In the genomic region with DNA sequence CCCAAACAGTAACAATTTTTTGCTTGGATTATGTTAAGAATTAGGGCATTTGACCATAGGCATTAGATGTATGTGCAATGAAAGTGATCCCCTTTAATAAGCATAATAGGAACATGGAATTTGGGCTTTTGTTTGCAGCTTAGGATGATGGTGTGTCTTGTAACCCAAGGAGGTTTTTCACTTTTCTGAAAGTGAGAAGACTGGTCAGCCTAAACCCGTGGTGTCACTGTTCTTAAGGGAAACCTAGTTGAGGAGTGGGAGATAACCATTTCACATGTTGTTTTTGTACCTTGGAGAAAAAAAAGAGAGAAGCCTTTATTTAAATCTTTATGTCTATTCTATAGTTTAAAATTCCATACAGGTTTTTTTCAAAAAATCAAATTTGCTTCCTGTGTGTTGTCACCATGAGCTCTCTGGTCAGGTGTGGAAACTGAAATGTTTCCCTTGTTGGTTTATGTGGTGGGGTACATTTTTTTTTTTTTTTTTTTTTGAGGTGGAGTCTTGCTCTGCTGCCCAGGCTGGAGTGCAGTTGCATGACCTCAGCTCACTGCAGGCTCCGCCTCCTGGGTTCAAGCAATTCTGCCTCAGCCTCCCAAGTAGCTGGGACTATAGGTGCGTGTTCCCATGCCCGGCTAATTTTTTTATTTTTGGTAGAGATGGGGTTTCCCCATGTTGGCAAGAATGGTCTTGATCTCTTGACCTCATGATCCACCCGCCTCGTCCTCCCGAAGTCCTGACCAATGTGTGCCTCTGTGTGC, we compare ENCODE assay signal across 12 cellular contexts. TPM values are rescaled to one million over a fixed set of nuclear protein-coding genes. Genes with fewer than 3 reads are reported as not detected.
DNase-seq lines count a peak whose midpoint lies in the region; ATAC-seq, FAIRE-seq and TF ChIP-seq lines count a peak whose summit lies in the region.
"Had no signal": no experiment of that assay in that cellular context is flagged by ENCODE, and none has a peak within 500 bp of the region (broad histone marks: within the 10 kb centered on the region; RNA-seq: fewer than 3 reads in every experiment).

No MANE protein-coding gene starts in this region.

- ATAC-seq in GM18867 (IDR thresholded peaks at IDR 0.05; ENCODE audit: unreplicated experiment) (peak; percentile 67), GM21576 (IDR thresholded peaks at IDR 0.05; ENCODE audit: unreplicated experiment) (peak; percentile 61), HG03521 (IDR thresholded peaks at IDR 0.05; ENCODE audit: unreplicated experiment) (peak; percentile 65)

- no peaks in the 10 kb centered on the region for H3K4me1 ChIP-seq in kidney (ENCODE audit: control insufficient read depth in 1 of 2, insufficient read depth in 1 of 2, low read depth in 1 of 2, low read length in 2 of 2)
- H3K4me1 ChIP-seq: uterus had no signal

- no peak for TF ChIP-seq CTCF in kidney (IDR thresholded peaks at IDR 0.05; ENCODE audit: borderline replicate concordance, extremely low read depth, insufficient read depth)

- FAIRE-seq in kidney (lab: Jason Lieb, UNC) = no peak

- no peak overlapping the region for H3K9ac ChIP-seq in kidney (ENCODE audit: low read length in 2 of 2)

- peak; percentile 45 for DNase-seq in kidney
- no peak for DNase-seq in pons (ENCODE audit: low spot score)
- DNase-seq in SHP77 treated with DMSO at 0.1 percent for 48 hours (lab: John Stamatoyannopoulos, UW) = no peak
- no peak for DNase-seq in NCI-H510A (lab: John Stamatoyannopoulos, UW)
- no peak for DNase-seq in activated CD4-positive, alpha-beta T cell treated with anti-CD3 and anti-CD28 coated beads, Interleukin-2, amount 50 U/mL, for 1 hour
- DNase-seq: DMS79 treated with DMSO at 0.1 percent for 48 hours; H7; stimulated activated CD4-positive, alpha-beta T cell treated with anti-CD3 and anti-CD28 coated beads, Interleukin-4, amount 100 ng/mL, for 1 hour; uterus had no signal

- H3K9me3 ChIP-seq in kidney (ENCODE audit: control insufficient read depth in 1 of 2, low read length in 2 of 2) = no peaks in the 10 kb centered on the region
- H3K9me3 ChIP-seq: uterus had no signal

- intact Hi-C loops in kidney (cut with DNase I) = no loop called here

- H3K4me3 ChIP-seq in kidney (ENCODE audit: low read length in 2 of 2) = no peak overlapping the region
- H3K4me3 ChIP-seq: uterus had no signal

- no peak overlapping the region for H3K27ac ChIP-seq in kidney (ENCODE audit: low read depth in 2 of 2, low read length in 2 of 2)
- H3K27ac ChIP-seq: uterus had no signal

- H3K36me3 ChIP-seq in kidney (ENCODE audit: control insufficient read depth in 1 of 2, insufficient read depth in 2 of 2, low read length in 2 of 2) = no peaks in the 10 kb centered on the region
- H3K36me3 ChIP-seq: uterus had no signal

RNA-seq across cellular contexts. Expression of a gene that starts 7.7 kb away (rescaled TPM):
- total RNA-seq in kidney = 35.0 TPM
- polyA plus RNA-seq in kidney (ENCODE audit: insufficient read depth, low read depth, low replicate concordance) = 37.8 TPM

RNA-seq across cellular contexts. Expression of a gene that starts 28.9 kb away (rescaled TPM):
- total RNA-seq in kidney = 14.3 TPM
- polyA plus RNA-seq in kidney (ENCODE audit: insufficient read depth, low read depth, low replicate concordance) = 0.60 TPM
- total RNA-seq: H7 had no signal
